ENCODE assay signal across 8 cellular contexts in genomic region chr7:5397657-5398237, GRCh38.
A peak's percentile ranks its signal among the peaks of the same experiment; 100 is the strongest.
DNase-seq lines count a peak whose midpoint lies in the region; ATAC-seq lines count a peak whose summit lies in the region.

No MANE protein-coding gene starts in this region.

- H3K36me3 ChIP-seq in NT2/D1 (ENCODE audit: insufficient read depth, insufficient read length, low read length) = peaks cover 6% of the 10 kb centered on the region

- H3K27me3 Mint-ChIP-seq in stimulated activated memory B cell treated with anti-CD40 and anti-IgM and Interleukin-4, amounts not matched to agents 10 μg/mL and 1 μg/mL and 100 μg/mL, for 72 hours = no peaks in the 10 kb centered on the region

- peak overlapping the region; percentile 17 for H3K9ac ChIP-seq in NT2/D1 (ENCODE audit: insufficient read length, low read depth)

- H3K4me1 Mint-ChIP-seq in stimulated activated memory B cell treated with anti-CD40 and anti-IgM and Interleukin-4, amounts not matched to agents 10 μg/mL and 1 μg/mL and 100 μg/mL, for 72 hours = peaks cover 43% of the 10 kb centered on the region

- H3K4me3 ChIP-seq in NT2/D1 (ENCODE audit: insufficient read length, low read depth) = no peak overlapping the region

- peak; percentile 44 for DNase-seq in DMS 273 (lab: John Stamatoyannopoulos, UW; ENCODE audit: unreplicated experiment)
- no peak for DNase-seq in DMS 273 treated with DMSO at 0.1 percent for 48 hours (lab: John Stamatoyannopoulos, UW)
- DNase-seq in NT2/D1 (ENCODE audit: low read depth, low spot score) = no peak
- DNase-seq in epithelial cell of prostate (ENCODE audit: low read depth, low spot score) = no peak
- DNase-seq in NCI-H128 (lab: John Stamatoyannopoulos, UW; ENCODE audit: unreplicated experiment) = no peak
- no peak for DNase-seq in NOMO-1 treated with DMSO at 0.1 percent for 48 hours (lab: John Stamatoyannopoulos, UW; ENCODE audit: unreplicated experiment)

- H3K27ac Mint-ChIP-seq in stimulated activated memory B cell treated with anti-CD40 and anti-IgM and Interleukin-4, amounts not matched to agents 10 μg/mL and 1 μg/mL and 100 μg/mL, for 72 hours = peak overlapping the region; percentile 91

- no peak for ATAC-seq in stimulated activated memory B cell treated with anti-CD40 and anti-IgM and Interleukin-4, amounts not matched to agents 10 μg/mL and 1 μg/mL and 100 μg/mL, for 72 hours
- ATAC-seq in HG02852 (IDR thresholded peaks at IDR 0.05; ENCODE audit: unreplicated experiment) = no peak

- no peaks in the 10 kb centered on the region for H3K27me3 ChIP-seq in NT2/D1 (ENCODE audit: insufficient read depth, insufficient read length)

- peak overlapping the region; percentile 93 for H3K27ac ChIP-seq in epithelial cell of prostate

- H3K36me3 Mint-ChIP-seq in stimulated activated memory B cell treated with anti-CD40 and anti-IgM and Interleukin-4, amounts not matched to agents 10 μg/mL and 1 μg/mL and 100 μg/mL, for 72 hours = peaks cover 15% of the 10 kb centered on the region

- H3K9me3 Mint-ChIP-seq in stimulated activated memory B cell treated with anti-CD40 and anti-IgM and Interleukin-4, amounts not matched to agents 10 μg/mL and 1 μg/mL and 100 μg/mL, for 72 hours = peaks cover 2% of the 10 kb centered on the region

- no peaks in the 10 kb centered on the region for H3K9me3 ChIP-seq in NT2/D1 (ENCODE audit: insufficient read depth, low read length)

- H3K4me1 ChIP-seq in NT2/D1 (ENCODE audit: insufficient read depth, insufficient read length) = peaks cover 6% of the 10 kb centered on the region

- H3K4me3 Mint-ChIP-seq in stimulated activated memory B cell treated with anti-CD40 and anti-IgM and Interleukin-4, amounts not matched to agents 10 μg/mL and 1 μg/mL and 100 μg/mL, for 72 hours = peak overlapping the region; percentile 84
